21 cellular contexts compared by ENCODE assay signal in the genomic region with DNA sequence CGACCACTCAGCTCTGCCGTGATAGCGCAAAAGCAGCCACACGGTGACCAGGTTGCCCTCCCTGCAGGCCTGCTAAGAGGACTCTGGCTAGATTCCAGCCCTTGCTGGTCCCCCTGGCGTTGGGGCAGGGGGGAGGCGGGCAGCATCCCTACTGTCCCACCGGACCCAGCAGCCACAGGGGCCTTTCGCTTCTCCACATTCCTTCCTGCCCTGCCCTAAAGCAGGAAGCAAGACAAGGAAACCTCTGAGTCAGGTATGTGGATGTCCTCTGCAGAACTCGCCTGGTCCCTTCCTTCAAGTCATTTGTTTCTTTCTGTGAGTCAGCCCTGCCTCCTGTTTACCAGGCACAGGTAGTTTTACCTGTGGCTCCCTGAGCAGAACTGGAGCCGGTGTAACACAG.
DNase-seq lines count a peak whose midpoint lies in the region; ATAC-seq and TF ChIP-seq lines count a peak whose summit lies in the region.
"Had no signal": no experiment of that assay in that cellular context is flagged by ENCODE, and none has a peak within 500 bp of the region (broad histone marks: within the 10 kb centered on the region; RNA-seq: fewer than 3 reads in every experiment).

No MANE protein-coding gene starts in this region.

- H3K27me3 ChIP-seq in PC-3 (ENCODE audit: low read length): no peaks in the 10 kb centered on the region
- H3K27me3 ChIP-seq in mesendoderm (ENCODE audit: insufficient read depth, low read length, poor library complexity): no peaks in the 10 kb centered on the region

- TF ChIP-seq CTCF in PC-3 (conservative IDR thresholded peaks at IDR 0.05; ENCODE audit: low read depth, low read length): no peak
- no peak for TF ChIP-seq CTCF in epithelial cell of esophagus (IDR thresholded peaks at IDR 0.05; ENCODE audit: insufficient read depth, low read depth, low read length, missing control alignments)

- peaks cover 5% of the 10 kb centered on the region for H3F3A ChIP-seq in PC-3 (ENCODE audit: low read length, unreplicated experiment)

- no peak overlapping the region for H3K18ac ChIP-seq in mesendoderm (ENCODE audit: low read length)

- no peak overlapping the region for H4K5ac ChIP-seq in mesendoderm (ENCODE audit: low read length)

- no peak overlapping the region for H3K23ac ChIP-seq in mesendoderm (ENCODE audit: low read length)

- peak overlapping the region; percentile 63; the same call in 1 of the 2 replicates for H2AFZ ChIP-seq in PC-3 (ENCODE audit: low read length)

- H3K4me2 ChIP-seq in PC-3 (ENCODE audit: low read length): peak overlapping the region; percentile 92
- H3K4me2 ChIP-seq in mesendoderm (ENCODE audit: low read length): no peak overlapping the region

- CTCF ChIA-PET in PC-3 (lab: Charles Lee): no interaction called here

- H3K4me3 ChIP-seq in PC-3 (ENCODE audit: low read length) (peak overlapping the region; percentile 63), epithelial cell of esophagus (ENCODE audit: low read length) (peak overlapping the region; percentile 18), mesendoderm (ENCODE audit: low read length) (no peak overlapping the region)
- H3K4me3 ChIP-seq: heart left ventricle, skin epidermis had no signal

- H3K27ac ChIP-seq in PC-3 (ENCODE audit: low read length) (peak overlapping the region; percentile 98), mesendoderm (ENCODE audit: low read depth, low read length) (no peak overlapping the region)
- H3K27ac ChIP-seq: C4-2B, heart left ventricle, WERI-Rb-1 had no signal

- H3K79me2 ChIP-seq in PC-3 (ENCODE audit: low read length) (peaks cover 11% of the 10 kb centered on the region; the same call in 1 of the 2 replicates), mesendoderm (ENCODE audit: control insufficient read depth, insufficient read depth, low read length) (no peaks in the 10 kb centered on the region)

- H3K9ac ChIP-seq in PC-3 (ENCODE audit: low read length) (peak overlapping the region; percentile 74), mesendoderm (ENCODE audit: low read length) (no peak overlapping the region)

- DNase-seq in ELF-1 (ENCODE audit: low read depth, low spot score): peak; percentile 92
- peak; percentile 90 for DNase-seq in PC-3
- DNase-seq in epithelial cell of esophagus (ENCODE audit: low read depth): peak; percentile 87
- DNase-seq in mesendoderm: peak; percentile 87
- no peak for DNase-seq in stimulated activated CD4-positive, alpha-beta T cell treated with anti-CD3 and anti-CD28 coated beads, Interleukin-2, amount 100 ng/mL, for 48 hours
- DNase-seq in posterior vena cava (ENCODE audit: low spot score): no peak
- DNase-seq: activated CD4-positive, alpha-beta T cell treated with anti-CD3 and anti-CD28 coated beads, Interleukin-2, amount 50 U/mL, for 48 hours; activated naive CD4-positive, alpha-beta T cell treated with Interleukin-2 at 50 U/mL for 16 hours; amygdala; effector CD4-positive, alpha-beta T cell; heart left ventricle; NCI-H1105 treated with DMSO at 0.1 percent for 48 hours; NCI-H524 treated with DMSO at 0.1 percent for 48 hours; stimulated activated CD4-positive, alpha-beta T cell treated with anti-CD3 and anti-CD28 coated beads, Interleukin-4, amount 100 ng/mL, for 24 hours; T-helper 1 cell; WERI-Rb-1 had no signal

- H3K79me1 ChIP-seq in mesendoderm (ENCODE audit: low read length): no peaks in the 10 kb centered on the region

- POLR2A ChIA-PET in PC-3 (lab: Charles Lee; ENCODE audit: unreplicated experiment): no interaction called here

- H4K8ac ChIP-seq in mesendoderm (ENCODE audit: low read depth, low read length): no peak overlapping the region

- intact Hi-C loops in PC-3 (cut with micrococcal nuclease) (no loop called here), posterior vena cava (cut with DNase I) (no loop called here)

- H2BK15ac ChIP-seq in mesendoderm (replicated peaks; ENCODE audit: low read depth): no peak overlapping the region

- H3K4me1 ChIP-seq in PC-3 (ENCODE audit: insufficient read depth, low read length): peaks cover 82% of the 10 kb centered on the region
- no peaks in the 10 kb centered on the region for H3K4me1 ChIP-seq in mesendoderm (ENCODE audit: control insufficient read depth, low read depth, low read length)

- no peak overlapping the region for H2BK120ac ChIP-seq in mesendoderm (ENCODE audit: low read depth, low read length)

- H3K36me3 ChIP-seq in PC-3 (ENCODE audit: low read depth, low read length) (no peaks in the 10 kb centered on the region), mesendoderm (ENCODE audit: control insufficient read depth, insufficient read depth, low read length) (no peaks in the 10 kb centered on the region)
- H3K36me3 ChIP-seq: heart left ventricle, WERI-Rb-1 had no signal

- no CpG with 5 or more reads among the region's 10 CpGs for WGBS in mesendoderm (ENCODE audit: extremely low coverage, insufficient coverage, low lambda C conversion rate)

- no peaks in the 10 kb centered on the region for H4K20me1 ChIP-seq in PC-3 (ENCODE audit: low read length)

- no peak overlapping the region for H2AK5ac ChIP-seq in mesendoderm (ENCODE audit: low read length)

- H2BK5ac ChIP-seq in mesendoderm (ENCODE audit: low read length): no peak overlapping the region

- no TSS peak for BruUV-seq in PC-3 (replicated peaks; lab: Mats Ljungman, UMichigan)

- no peaks in the 10 kb centered on the region for H3K9me2 ChIP-seq in PC-3 (replicated peaks; ENCODE audit: low read length)

- H3K9me3 ChIP-seq in PC-3 (ENCODE audit: low read length): no peaks in the 10 kb centered on the region
- H3K9me3 ChIP-seq: heart left ventricle had no signal

- peak; percentile 53 for ATAC-seq in PC-3
- ATAC-seq in GM19324 (IDR thresholded peaks at IDR 0.05; ENCODE audit: low FRiP score, unreplicated experiment): no peak
- ATAC-seq in GM21390 (IDR thresholded peaks at IDR 0.05; ENCODE audit: unreplicated experiment): no peak
- ATAC-seq: heart left ventricle; natural killer cell treated with Interleukin-12 subunit alpha and Interleukin-12 subunit beta and Interleukin-15 and Interleukin-18, amount 100 ng/mL, for 72 hours had no signal

- H3K56ac ChIP-seq in mesendoderm (ENCODE audit: low read length): no peak overlapping the region

- H3K4ac ChIP-seq in mesendoderm (ENCODE audit: low read depth, low read length): no peak overlapping the region

Comparison
In these comparisons a context has a peak if more than half of its experiments do, and no peak if none do; other contexts are left out.
1. DNase-seq: peak in ELF-1 (single experiment), PC-3 (single experiment), epithelial cell of esophagus (single experiment) and mesendoderm (single experiment); none in stimulated activated CD4-positive, alpha-beta T cell treated with anti-CD3 and anti-CD28 coated beads, Interleukin-2, amount 100 ng/mL, for 48 hours (0 of 2) and posterior vena cava (single experiment).